1 cellular context compared by ENCODE assay signal in the genomic region with DNA sequence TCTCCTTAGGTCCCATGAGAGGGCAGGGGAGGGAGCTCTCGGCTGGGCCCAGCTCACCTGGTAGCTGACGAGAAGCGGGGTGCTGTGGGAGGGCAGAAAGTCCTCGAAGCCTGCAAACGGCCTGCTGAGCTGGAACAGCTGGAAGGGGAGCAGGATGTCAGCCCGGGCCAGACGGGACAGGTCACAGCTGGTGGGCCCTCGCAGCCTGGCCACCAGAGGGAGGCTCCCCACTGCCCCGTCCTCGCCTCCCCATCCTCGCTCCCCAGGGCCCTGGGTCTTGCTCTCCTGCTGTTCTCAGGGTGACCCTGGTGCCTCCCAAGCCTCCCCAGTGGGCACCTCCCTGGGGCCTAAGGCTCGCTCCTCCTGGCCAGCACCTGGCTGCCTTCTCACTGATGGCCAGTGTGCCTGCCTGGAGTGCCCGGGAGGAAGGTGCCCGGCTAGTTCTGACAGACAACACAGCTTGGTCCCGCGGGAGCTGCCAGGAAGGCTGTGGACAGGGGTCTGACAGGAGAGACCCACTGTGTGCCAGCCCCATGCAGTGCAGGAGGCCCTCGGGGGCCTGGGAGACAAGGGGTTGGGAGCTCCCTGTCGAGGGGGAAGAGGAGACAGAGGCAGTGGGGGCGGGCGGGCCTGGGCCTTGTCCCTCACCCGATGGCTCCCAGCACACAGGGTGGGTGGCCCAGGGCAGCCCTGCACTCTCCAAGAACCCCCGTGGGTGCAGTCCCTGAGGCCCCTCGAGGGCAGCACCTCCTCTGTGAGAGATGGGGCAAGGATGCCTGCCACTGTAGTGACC.
TF ChIP-seq lines count a peak whose summit lies in the region.

No MANE protein-coding gene starts in this region.

TF ChIP-seq in K562, 482 proteins besides CTCF, POLR2A, EP300 and RAD21:
- TF ChIP-seq ZNF175 (CRISPR knock-in tag; IDR thresholded peaks at IDR 0.05; ENCODE audit: low read depth): no peak
- TF ChIP-seq POLR2B (IDR thresholded peaks at IDR 0.05; ENCODE audit: low read depth, partially characterized antibody): no peak
- 0 out of 2 replicates have a peak, but pooled peaks have one; percentile 10 for TF ChIP-seq POLR2G (IDR thresholded peaks at IDR 0.05; ENCODE audit: low read depth, low read length)
- no peak for TF ChIP-seq CBX5 (IDR thresholded peaks at IDR 0.05; ENCODE audit: borderline replicate concordance, low read depth)
